14 cellular contexts compared by ENCODE assay signal in the genomic region with DNA sequence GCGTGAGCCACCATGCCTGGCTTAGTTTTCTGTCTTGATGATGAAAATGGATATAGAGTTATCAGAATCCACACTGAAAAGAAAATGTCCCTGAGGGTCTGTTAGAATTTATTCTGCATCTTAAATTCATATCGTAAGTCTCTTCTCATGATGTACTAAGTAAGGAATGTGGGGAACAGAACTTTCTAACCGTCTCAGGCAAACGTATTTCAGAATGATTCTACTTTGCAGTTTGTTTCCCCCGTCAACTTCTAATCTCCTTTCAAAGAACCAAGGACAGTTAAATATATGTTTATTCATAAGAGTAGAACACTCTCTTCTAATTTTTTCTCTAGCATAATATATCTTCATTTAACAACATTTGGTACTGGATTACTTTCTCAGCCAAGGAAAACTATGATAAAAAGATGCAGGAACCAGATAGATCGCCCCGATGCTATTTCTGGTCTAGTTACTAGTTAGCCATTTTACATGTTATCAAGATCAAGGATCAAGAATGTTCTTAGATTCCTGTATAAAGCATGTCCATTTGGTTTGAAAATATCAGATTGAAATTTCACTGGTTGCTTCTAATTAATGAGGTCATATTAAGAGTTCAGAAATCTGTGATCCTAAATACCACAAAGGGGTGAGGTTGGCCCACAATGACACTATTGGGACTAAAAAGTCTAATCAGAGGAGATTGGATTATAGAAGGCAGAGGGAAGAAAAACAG.
"Had no signal": no experiment of that assay in that cellular context is flagged by ENCODE, and none has a peak within 500 bp of the region (broad histone marks: within the 10 kb centered on the region; RNA-seq: fewer than 3 reads in every experiment).

No MANE protein-coding gene starts in this region.

- DNase-seq: activated CD4-positive, alpha-beta T cell treated with anti-CD3 and anti-CD28 coated beads for 48 hours; activated CD8-positive, alpha-beta T cell treated with anti-CD3 and anti-CD28 coated beads for 36 hours; activated naive CD4-positive, alpha-beta T cell treated with Interleukin-2 at 50 U/mL for 16 hours; activated T-cell treated with anti-CD3 and anti-CD28 coated beads, Interleukin-2, amount 50 U/mL, for 48 hours; caudate nucleus; colonic mucosa; left ventricle myocardium inferior; pancreas; T-helper 2 cell had no signal

- FAIRE-seq: endometrium, pancreas, urothelium cell line had no signal

- H3K4me3 Mint-ChIP-seq: activated CD8-positive, alpha-beta T cell treated with anti-CD3 and anti-CD28 coated beads for 36 hours; neural progenitor cell; stimulated activated effector memory CD8-positive, alpha-beta T cell treated with anti-CD3 and anti-CD28 coated beads, Interleukin-12 subunit alpha, Interleukin-12 subunit beta, amount 100 ng/mL, for 72 hours; WTC11 had no signal

- H3K27ac Mint-ChIP-seq: activated CD8-positive, alpha-beta T cell treated with anti-CD3 and anti-CD28 coated beads for 36 hours; neural progenitor cell; stimulated activated effector memory CD8-positive, alpha-beta T cell treated with anti-CD3 and anti-CD28 coated beads, Interleukin-12 subunit alpha, Interleukin-12 subunit beta, amount 100 ng/mL, for 72 hours; WTC11 had no signal

- H3K9me3 ChIP-seq: colonic mucosa, left ventricle myocardium inferior, pancreas had no signal

- H3K4me1 Mint-ChIP-seq: neural progenitor cell; stimulated activated effector memory CD8-positive, alpha-beta T cell treated with anti-CD3 and anti-CD28 coated beads, Interleukin-12 subunit alpha, Interleukin-12 subunit beta, amount 100 ng/mL, for 72 hours had no signal

- H3K27me3 Mint-ChIP-seq: activated CD8-positive, alpha-beta T cell treated with anti-CD3 and anti-CD28 coated beads for 36 hours had no signal

- H3K9me3 Mint-ChIP-seq: activated CD8-positive, alpha-beta T cell treated with anti-CD3 and anti-CD28 coated beads for 36 hours; neural progenitor cell; stimulated activated effector memory CD8-positive, alpha-beta T cell treated with anti-CD3 and anti-CD28 coated beads, Interleukin-12 subunit alpha, Interleukin-12 subunit beta, amount 100 ng/mL, for 72 hours; WTC11 had no signal

- ATAC-seq: activated CD8-positive, alpha-beta T cell treated with anti-CD3 and anti-CD28 coated beads for 36 hours; pancreas; stimulated activated effector memory CD8-positive, alpha-beta T cell treated with anti-CD3 and anti-CD28 coated beads, Interleukin-12 subunit alpha, Interleukin-12 subunit beta, amount 100 ng/mL, for 72 hours; WTC11 had no signal
